In genomic region chr1:38424677-38425076, GRCh38 we compare ENCODE assay signal across 15 cellular contexts.
A peak's percentile ranks its signal among the peaks of the same experiment; 100 is the strongest.
DNase-seq lines count a peak whose midpoint lies in the region; FAIRE-seq and TF ChIP-seq lines count a peak whose summit lies in the region.
"Had no signal": no experiment of that assay in that cellular context is flagged by ENCODE, and none has a peak within 500 bp of the region (broad histone marks: within the 10 kb centered on the region; RNA-seq: fewer than 3 reads in every experiment).

No MANE protein-coding gene starts in this region.

- FAIRE-seq in D721Med (lab: Jason Lieb, UNC), result no peak
- FAIRE-seq: A549, GM12878, GM18507, HepG2 had no signal

- no peaks in the 10 kb centered on the region; the same call in 1 of the 2 replicates for H3K27me3 ChIP-seq in HUES6 (ENCODE audit: control insufficient read depth, insufficient read depth, low read length)
- H3K27me3 ChIP-seq in endodermal cell (ENCODE audit: control insufficient read depth, insufficient read depth, low read length, poor library complexity, severe bottlenecking), result no peaks in the 10 kb centered on the region
- H3K27me3 ChIP-seq in iPS-20b (ENCODE audit: insufficient read depth, low read length), result no peaks in the 10 kb centered on the region
- H3K27me3 ChIP-seq: BLaER1 had no signal

- H3K36me3 ChIP-seq in HUES6 (ENCODE audit: control insufficient read depth, insufficient read depth, low read length) (peaks cover 34% of the 10 kb centered on the region), endodermal cell (ENCODE audit: control insufficient read depth, insufficient read depth, low read length) (peaks cover 30% of the 10 kb centered on the region), iPS-20b (ENCODE audit: insufficient read depth, low read depth, low read length) (peaks cover 21% of the 10 kb centered on the region; the same call in 1 of the 2 replicates)
- H3K36me3 ChIP-seq: BLaER1 had no signal

- H3K9me3 ChIP-seq in HUES6 (ENCODE audit: control insufficient read depth, insufficient read depth, low read depth, low read length) (peaks cover 26% of the 10 kb centered on the region), endodermal cell (ENCODE audit: control insufficient read depth, low read length) (peaks cover 47% of the 10 kb centered on the region), iPS-20b (ENCODE audit: insufficient read depth, low read depth, low read length) (no peaks in the 10 kb centered on the region)
- H3K9me3 ChIP-seq: A549, BLaER1, Caco-2 had no signal

- peak overlapping the region; percentile 68 for H3K9ac ChIP-seq in HUES6 (ENCODE audit: low read length)
- H3K9ac ChIP-seq in endodermal cell (ENCODE audit: extremely low read depth, low read length, poor library complexity, severe bottlenecking), result peak overlapping the region; percentile 7
- H3K9ac ChIP-seq in iPS-20b (ENCODE audit: low read depth, low read length), result peak overlapping the region; percentile 65; the same call in 1 of the 2 replicates
- H3K9ac ChIP-seq: BLaER1, KMS-11 had no signal

- H3K27me3 Mint-ChIP-seq in endodermal cell (ENCODE audit: insufficient read depth), result no peaks in the 10 kb centered on the region

- H3K36me3 Mint-ChIP-seq in endodermal cell (ENCODE audit: low read depth), result peaks cover 33% of the 10 kb centered on the region

- H3K27ac ChIP-seq in HUES6 (ENCODE audit: low read depth, low read length), result peak overlapping the region; percentile 81
- no peak overlapping the region for H3K27ac ChIP-seq in endodermal cell (ENCODE audit: low read depth, low read length)
- peak overlapping the region; percentile 22 for H3K27ac ChIP-seq in iPS-20b (ENCODE audit: low read length)
- H3K27ac ChIP-seq: A549, BLaER1, KMS-11 had no signal

- no peak overlapping the region for H3K4me3 Mint-ChIP-seq in endodermal cell
- H3K4me3 Mint-ChIP-seq: CD8-positive, alpha-beta memory T cell had no signal

- peak overlapping the region; percentile 23 for H3K4me3 ChIP-seq in HUES6 (ENCODE audit: low read depth, low read length)
- no peak overlapping the region for H3K4me3 ChIP-seq in endodermal cell (ENCODE audit: low read length)
- H3K4me3 ChIP-seq in iPS-20b (ENCODE audit: low read length), result peak overlapping the region; percentile 54
- H3K4me3 ChIP-seq: A549, BLaER1, GM12878 had no signal

- TF ChIP-seq CTCF in endodermal cell (conservative IDR thresholded peaks at IDR 0.05) (no peak), D721Med (IDR thresholded peaks at IDR 0.05; ENCODE audit: insufficient read depth, missing control alignments) (no peak)

- WGBS in endodermal cell (ENCODE audit: insufficient coverage in 1 of 2, insufficient read length in 1 of 2), 2 experiments, result 35 to 45% methylated on average over 2 of the region's 2 CpGs

- peak overlapping the region; percentile 93 for H3K27ac Mint-ChIP-seq in endodermal cell
- H3K27ac Mint-ChIP-seq: CD8-positive, alpha-beta memory T cell had no signal

- H3K4me1 ChIP-seq in HUES6 (ENCODE audit: control insufficient read depth, insufficient read depth, low read length), result peaks cover 13% of the 10 kb centered on the region
- peaks cover 3% of the 10 kb centered on the region for H3K4me1 ChIP-seq in endodermal cell (ENCODE audit: control insufficient read depth, insufficient read depth, low read length)
- peaks cover 11% of the 10 kb centered on the region; the same call in 1 of the 2 replicates for H3K4me1 ChIP-seq in iPS-20b (ENCODE audit: insufficient read depth, low read length)
- H3K4me1 ChIP-seq: A549, BLaER1, Caco-2 had no signal

- H3K9me3 Mint-ChIP-seq in endodermal cell, result peaks cover 32% of the 10 kb centered on the region

- DNase-seq in endodermal cell, result peak; percentile 68
- no peak for DNase-seq in D721Med (ENCODE audit: insufficient read length, low spot score)
- DNase-seq in activated CD8-positive, alpha-beta memory T cell treated with anti-CD3 and anti-CD28 coated beads for 24 hours, result no peak
- no peak for DNase-seq in NCI-H2171 treated with DMSO at 0.1 percent for 48 hours (lab: John Stamatoyannopoulos, UW)
- DNase-seq: Caco-2; CD8-positive, alpha-beta memory T cell; DMS 273 treated with DMSO at 0.1 percent for 48 hours had no signal

- peaks cover 6% of the 10 kb centered on the region for H3K4me1 Mint-ChIP-seq in endodermal cell
- H3K4me1 Mint-ChIP-seq: CD8-positive, alpha-beta memory T cell had no signal

Comparison
In these comparisons a context has a peak if more than half of its experiments do, and no peak if none do; other contexts are left out.
1. H3K9ac ChIP-seq: peak in every context shown above with its lines; median percentile 68 in HUES6; 65 in iPS-20b; 7 in endodermal cell.